In genomic region chr6:434051-434705, GRCh38 we compare ENCODE assay signal across 16 cellular contexts. TPM values are rescaled to one million over a fixed set of nuclear protein-coding genes. Genes with fewer than 3 reads are reported as not detected.
DNase-seq lines count a peak whose midpoint lies in the region; ATAC-seq and TF ChIP-seq lines count a peak whose summit lies in the region.
"Had no signal": no experiment of that assay in that cellular context is flagged by ENCODE, and none has a peak within 500 bp of the region (broad histone marks: within the 10 kb centered on the region; RNA-seq: fewer than 3 reads in every experiment).

No MANE protein-coding gene starts in this region.

- peak overlapping the region; percentile 9 for H3K27ac Mint-ChIP-seq in activated naive CD4-positive, alpha-beta T cell treated with anti-CD3 and anti-CD28 coated beads for 36 hours
- H3K27ac Mint-ChIP-seq in activated naive CD8-positive, alpha-beta T cell treated with anti-CD3 and anti-CD28 coated beads, Interleukin-2, amount 10 ng/mL, durations not matched to agents 7 days and 5 days, result peak overlapping the region; percentile 93
- H3K27ac Mint-ChIP-seq in stimulated activated naive B cell treated with anti-CD40 and anti-IgM and Interleukin-4, amounts not matched to agents 10 μg/mL and 1 μg/mL and 100 μg/mL, for 72 hours, result peak overlapping the region; percentile 89
- H3K27ac Mint-ChIP-seq: CD4-positive, alpha-beta T cell had no signal

- no peak overlapping the region for H2BK120ac ChIP-seq in trophoblast cell (ENCODE audit: insufficient read depth, low read length, poor library complexity)

- H3K9me3 ChIP-seq in OCI-LY7 (ENCODE audit: low read length) (no peaks in the 10 kb centered on the region), trophoblast cell (ENCODE audit: insufficient read depth, low read depth, low read length) (no peaks in the 10 kb centered on the region)
- H3K9me3 ChIP-seq: thoracic aorta had no signal

- DNase-seq in activated naive CD4-positive, alpha-beta T cell treated with anti-CD3 and anti-CD28 coated beads for 36 hours, result no peak
- no peak for DNase-seq in activated naive CD4-positive, alpha-beta T cell treated with Interleukin-2 at 50 U/mL for 16 hours
- DNase-seq in OCI-LY7 (ENCODE audit: low spot score) (no peak), trophoblast cell (no peak), NCI-H1436 treated with DMSO at 0.1 percent for 48 hours (lab: John Stamatoyannopoulos, UW) (no peak), cerebellum (ENCODE audit: low spot score) (no peak)
- DNase-seq in activated naive CD8-positive, alpha-beta T cell treated with anti-CD3 and anti-CD28 coated beads, Interleukin-2, amount 10 ng/mL, durations not matched to agents 7 days and 5 days, result peak; percentile 38
- no peak for DNase-seq in stimulated activated naive B cell treated with anti-CD40 and anti-IgM and Interleukin-4, amounts not matched to agents 10 μg/mL and 1 μg/mL and 100 μg/mL, for 72 hours
- DNase-seq: ACHN; activated effector memory CD4-positive, alpha-beta T cell treated with Interleukin-2 at 50 U/mL for 16 hours; CD4-positive, alpha-beta T cell; KG1; left colon; NCI-H1092; NCI-H510A treated with DMSO at 0.1 percent for 48 hours had no signal

- H4K8ac ChIP-seq in trophoblast cell (ENCODE audit: low read depth, low read length), result no peak overlapping the region

- POLR2A ChIA-PET in OCI-LY7 (lab: Charles Lee), result interaction anchor here (0.6 to 1.9 kb wide), 3 partner anchors 9 to 55 kb away, joined by 3 to 8 read pairs (median 3); no protein-coding TSS in a partner anchor
- POLR2A ChIA-PET in activated naive CD8-positive, alpha-beta T cell treated with anti-CD3 and anti-CD28 coated beads, Interleukin-2, amount 10 ng/mL, durations not matched to agents 7 days and 5 days (lab: Charles Lee), result interaction anchor here (0.8 to 5.6 kb wide), 12 partner anchors 9 to 96 kb away, joined by 3 to 49 read pairs (median 5); partner anchors contain the start of gene IRF4

- H3K4me1 Mint-ChIP-seq in activated naive CD4-positive, alpha-beta T cell treated with anti-CD3 and anti-CD28 coated beads for 36 hours (ENCODE audit: low read depth), result peaks cover 54% of the 10 kb centered on the region
- H3K4me1 Mint-ChIP-seq in activated naive CD8-positive, alpha-beta T cell treated with anti-CD3 and anti-CD28 coated beads, Interleukin-2, amount 10 ng/mL, durations not matched to agents 7 days and 5 days, result peaks cover 51% of the 10 kb centered on the region
- peaks cover 26 to 32% of the 10 kb centered on the region in 2 donors for H3K4me1 Mint-ChIP-seq in stimulated activated naive B cell treated with anti-CD40 and anti-IgM and Interleukin-4, amounts not matched to agents 10 μg/mL and 1 μg/mL and 100 μg/mL, for 72 hours

- no peak overlapping the region for H2AK5ac ChIP-seq in trophoblast cell (ENCODE audit: low read length)

- no peak overlapping the region for H3K18ac ChIP-seq in trophoblast cell (ENCODE audit: low read length)

- no peak overlapping the region for H3K4ac ChIP-seq in trophoblast cell (ENCODE audit: low read depth, low read length)

- H3K36me3 Mint-ChIP-seq in activated naive CD4-positive, alpha-beta T cell treated with anti-CD3 and anti-CD28 coated beads for 36 hours (ENCODE audit: low read depth), result no peaks in the 10 kb centered on the region
- H3K36me3 Mint-ChIP-seq in activated naive CD8-positive, alpha-beta T cell treated with anti-CD3 and anti-CD28 coated beads, Interleukin-2, amount 10 ng/mL, durations not matched to agents 7 days and 5 days, result no peaks in the 10 kb centered on the region
- peaks cover 0 to 3% of the 10 kb centered on the region in 2 donors for H3K36me3 Mint-ChIP-seq in stimulated activated naive B cell treated with anti-CD40 and anti-IgM and Interleukin-4, amounts not matched to agents 10 μg/mL and 1 μg/mL and 100 μg/mL, for 72 hours

- TF ChIP-seq CTCF in OCI-LY7 (conservative IDR thresholded peaks at IDR 0.05; ENCODE audit: low read length), result no peak

- no peak overlapping the region for H3K9ac ChIP-seq in trophoblast cell (ENCODE audit: low read length)

- intact Hi-C loops in activated naive CD4-positive, alpha-beta T cell treated with anti-CD3 and anti-CD28 coated beads for 36 hours (cut with micrococcal nuclease), result no loop called here
- intact Hi-C loops in OCI-LY7 (cut with micrococcal nuclease; ENCODE audit: unreplicated experiment), result no loop called here

- no CpG with 5 or more reads among the region's 14 CpGs for WGBS in trophoblast cell (ENCODE audit: extremely low coverage, insufficient coverage, insufficient read length)

- H3K4me2 ChIP-seq in OCI-LY7 (ENCODE audit: low read length) (0 out of 2 replicates have a peak overlapping the region, but pooled peaks have one; percentile 10), trophoblast cell (ENCODE audit: low read length) (no peak overlapping the region)

- H2BK12ac ChIP-seq in trophoblast cell (ENCODE audit: low read length), result no peak overlapping the region

- BruUV-seq in OCI-LY7 (replicated peaks; lab: Mats Ljungman, UMichigan), result no TSS peak

- H3K79me2 ChIP-seq in OCI-LY7 (ENCODE audit: insufficient read depth, low read depth, low read length) (no peaks in the 10 kb centered on the region), trophoblast cell (ENCODE audit: control insufficient read depth, insufficient read depth, low read length, poor library complexity) (no peaks in the 10 kb centered on the region)

- no peaks in the 10 kb centered on the region for H3K27me3 Mint-ChIP-seq in activated naive CD4-positive, alpha-beta T cell treated with anti-CD3 and anti-CD28 coated beads for 36 hours (ENCODE audit: low read depth)
- no peaks in the 10 kb centered on the region for H3K27me3 Mint-ChIP-seq in activated naive CD8-positive, alpha-beta T cell treated with anti-CD3 and anti-CD28 coated beads, Interleukin-2, amount 10 ng/mL, durations not matched to agents 7 days and 5 days
- no peaks in the 10 kb centered on the region for H3K27me3 Mint-ChIP-seq in stimulated activated naive B cell treated with anti-CD40 and anti-IgM and Interleukin-4, amounts not matched to agents 10 μg/mL and 1 μg/mL and 100 μg/mL, for 72 hours
- H3K27me3 Mint-ChIP-seq: CD4-positive, alpha-beta T cell had no signal

- no peak for ATAC-seq in activated naive CD8-positive, alpha-beta T cell treated with anti-CD3 and anti-CD28 coated beads, Interleukin-2, amount 10 ng/mL, durations not matched to agents 7 days and 5 days (ENCODE audit: low read depth)
- no peak for ATAC-seq in stimulated activated naive B cell treated with anti-CD40 and anti-IgM and Interleukin-4, amounts not matched to agents 10 μg/mL and 1 μg/mL and 100 μg/mL, for 72 hours (replicated peaks)
- ATAC-seq: left colon had no signal

- no peak overlapping the region for H2BK5ac ChIP-seq in trophoblast cell (ENCODE audit: low read depth, low read length, poor library complexity)

- CTCF ChIA-PET in activated naive CD4-positive, alpha-beta T cell treated with anti-CD3 and anti-CD28 coated beads for 36 hours (lab: Charles Lee), result interaction anchor here (1.2 to 1.5 kb wide), 2 partner anchors 11 to 50 kb away, joined by 6 to 8 read pairs; no protein-coding TSS in a partner anchor
- CTCF ChIA-PET in OCI-LY7 (lab: Charles Lee; ENCODE audit: unreplicated experiment), result no interaction called here

- H3K36me3 ChIP-seq in OCI-LY7 (ENCODE audit: insufficient read depth, low read length) (no peaks in the 10 kb centered on the region), trophoblast cell (ENCODE audit: control insufficient read depth in 1 of 2, insufficient read depth in 2 of 2, low read length in 2 of 2) (no peaks in the 10 kb centered on the region)
- H3K36me3 ChIP-seq: thoracic aorta had no signal

- H3K27ac ChIP-seq in OCI-LY7 (ENCODE audit: low read depth, low read length, poor library complexity, severe bottlenecking), result no peak overlapping the region
- H3K27ac ChIP-seq in trophoblast cell (ENCODE audit: low read depth, low read length), result no peak overlapping the region
- H3K27ac ChIP-seq: thoracic aorta had no signal

- H3K4me1 ChIP-seq in OCI-LY7 (ENCODE audit: insufficient read depth, low read length, poor library complexity, severe bottlenecking) (peaks cover 7% of the 10 kb centered on the region), trophoblast cell (ENCODE audit: control insufficient read depth in 1 of 2, insufficient read depth in 2 of 2, low read length in 2 of 2) (no peaks in the 10 kb centered on the region)

- no peak overlapping the region for H3K23ac ChIP-seq in trophoblast cell (ENCODE audit: low read length)

- H3K79me1 ChIP-seq in trophoblast cell (ENCODE audit: low read length), result no peaks in the 10 kb centered on the region

- H3K4me3 Mint-ChIP-seq in activated naive CD4-positive, alpha-beta T cell treated with anti-CD3 and anti-CD28 coated beads for 36 hours, result no peak overlapping the region
- peak overlapping the region; percentile 80 for H3K4me3 Mint-ChIP-seq in activated naive CD8-positive, alpha-beta T cell treated with anti-CD3 and anti-CD28 coated beads, Interleukin-2, amount 10 ng/mL, durations not matched to agents 7 days and 5 days
- H3K4me3 Mint-ChIP-seq in stimulated activated naive B cell treated with anti-CD40 and anti-IgM and Interleukin-4, amounts not matched to agents 10 μg/mL and 1 μg/mL and 100 μg/mL, for 72 hours, result peak overlapping the region; percentile 68 to 69
- H3K4me3 Mint-ChIP-seq: CD4-positive, alpha-beta T cell had no signal

- H2AFZ ChIP-seq in OCI-LY7 (ENCODE audit: low read length), result no peak overlapping the region
- H2AFZ ChIP-seq in trophoblast cell (ENCODE audit: insufficient read depth, low read length, poor library complexity), result no peak overlapping the region

- H3K14ac ChIP-seq in trophoblast cell (ENCODE audit: low read length), result no peak overlapping the region

- H4K91ac ChIP-seq in trophoblast cell (ENCODE audit: low read depth, low read length), result no peak overlapping the region

- H4K12ac ChIP-seq in trophoblast cell (ENCODE audit: low read depth, low read length), result no peak overlapping the region

- no peaks in the 10 kb centered on the region for H3K9me3 Mint-ChIP-seq in activated naive CD4-positive, alpha-beta T cell treated with anti-CD3 and anti-CD28 coated beads for 36 hours
- no peaks in the 10 kb centered on the region for H3K9me3 Mint-ChIP-seq in activated naive CD8-positive, alpha-beta T cell treated with anti-CD3 and anti-CD28 coated beads, Interleukin-2, amount 10 ng/mL, durations not matched to agents 7 days and 5 days
- H3K9me3 Mint-ChIP-seq in stimulated activated naive B cell treated with anti-CD40 and anti-IgM and Interleukin-4, amounts not matched to agents 10 μg/mL and 1 μg/mL and 100 μg/mL, for 72 hours, result peaks cover 0 to 2% of the 10 kb centered on the region in 2 donors
- H3K9me3 Mint-ChIP-seq: CD4-positive, alpha-beta T cell had no signal

- no peaks in the 10 kb centered on the region for H3K9me2 ChIP-seq in OCI-LY7 (ENCODE audit: insufficient read depth, low read length)

- H3K4me3 ChIP-seq in OCI-LY7 (ENCODE audit: low read depth, low read length, poor library complexity, severe bottlenecking) (no peak overlapping the region), trophoblast cell (ENCODE audit: low read depth, low read length) (no peak overlapping the region)
- H3K4me3 ChIP-seq: thoracic aorta had no signal

- no peaks in the 10 kb centered on the region for H4K20me1 ChIP-seq in OCI-LY7 (ENCODE audit: insufficient read depth, low read length)

- H3K27me3 ChIP-seq in trophoblast cell (ENCODE audit: insufficient read depth, low read length), result no peaks in the 10 kb centered on the region

RNA-seq across cellular contexts. Expression of gene IRF4, which starts 42.6 kb away (rescaled TPM):
- 100 to 1,000 TPM; 500 to 504 TPM for total RNA-seq in activated naive CD4-positive, alpha-beta T cell treated with anti-CD3 and anti-CD28 coated beads for 36 hours
- 143 and 189 TPM in 2 replicates for total RNA-seq in OCI-LY7 (2014; rRNA removed; shearing (Covaris generic))
- total RNA-seq in OCI-LY7 (2022) (281 and 291 TPM in 2 replicates), cerebellum (0.27 TPM)
- 10 to 100 TPM; 94.2 to 95.1 TPM for total RNA-seq in activated naive CD8-positive, alpha-beta T cell treated with anti-CD3 and anti-CD28 coated beads, Interleukin-2, amount 10 ng/mL, durations not matched to agents 7 days and 5 days
- 0.44 and 0.53 TPM in 2 replicates for polyA plus RNA-seq in trophoblast cell (2013)

Comparison
In these comparisons a context has a peak if more than half of its experiments do, and no peak if none do; other contexts are left out.
1. H3K27ac Mint-ChIP-seq: peak in every context shown above with its lines; median percentile 93 in activated naive CD8-positive, alpha-beta T cell treated with anti-CD3 and anti-CD28 coated beads, Interleukin-2, amount 10 ng/mL, durations not matched to agents 7 days and 5 days; 89 in stimulated activated naive B cell treated with anti-CD40 and anti-IgM and Interleukin-4, amounts not matched to agents 10 μg/mL and 1 μg/mL and 100 μg/mL, for 72 hours; 9 in activated naive CD4-positive, alpha-beta T cell treated with anti-CD3 and anti-CD28 coated beads for 36 hours.
2. RNA of gene IRF4, which starts 42.6 kb away (total RNA-seq): 500 to 504 TPM in activated naive CD4-positive, alpha-beta T cell treated with anti-CD3 and anti-CD28 coated beads for 36 hours, 143 to 291 TPM in OCI-LY7 and 94.2 to 95.1 TPM in activated naive CD8-positive, alpha-beta T cell treated with anti-CD3 and anti-CD28 coated beads, Interleukin-2, amount 10 ng/mL, durations not matched to agents 7 days and 5 days; 0.27 TPM in cerebellum (single experiment); every median in the first group is over 10 times any median in the second.